ENCODE assay signal across 30 cellular contexts in the genomic region with DNA sequence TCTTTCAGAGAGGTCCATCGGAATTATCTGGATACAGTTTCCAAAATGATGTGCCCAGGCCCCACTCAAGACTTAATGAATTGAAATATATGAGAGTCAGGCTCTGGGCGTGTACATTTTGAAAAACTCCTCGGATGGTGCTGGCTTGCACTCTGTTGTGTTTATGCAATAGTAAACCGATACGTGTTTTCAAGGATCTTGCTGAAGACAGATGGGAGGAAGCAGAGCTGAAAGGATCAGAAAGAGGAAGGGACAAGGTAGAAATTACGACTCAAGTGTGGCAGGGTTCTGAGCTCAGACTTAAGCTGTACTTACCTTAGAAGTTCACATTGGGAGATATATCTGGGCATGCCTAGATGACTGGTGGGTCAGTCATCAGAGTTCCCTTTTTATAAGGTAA. TPM values are rescaled to one million over a fixed set of nuclear protein-coding genes. Genes with fewer than 3 reads are reported as not detected.
DNase-seq lines count a peak whose midpoint lies in the region; ATAC-seq, FAIRE-seq and TF ChIP-seq lines count a peak whose summit lies in the region.
"Had no signal": no experiment of that assay in that cellular context is flagged by ENCODE, and none has a peak within 500 bp of the region (broad histone marks: within the 10 kb centered on the region; RNA-seq: fewer than 3 reads in every experiment).

No MANE protein-coding gene starts in this region.

- peaks cover 10% of the 10 kb centered on the region for H3K4me1 Mint-ChIP-seq in CD14-positive monocyte
- H3K4me1 Mint-ChIP-seq: CD4-positive, alpha-beta memory T cell had no signal

- H3K36me3 ChIP-seq in mammary epithelial cell (ENCODE audit: insufficient read depth, low read length), result no peaks in the 10 kb centered on the region
- no peaks in the 10 kb centered on the region for H3K36me3 ChIP-seq in breast epithelium
- no peaks in the 10 kb centered on the region for H3K36me3 ChIP-seq in K562 (ENCODE audit: control insufficient read depth, insufficient read depth, low read length)

- H3K27ac ChIP-seq in mammary epithelial cell (ENCODE audit: insufficient read depth, low read depth, low read length), result no peak overlapping the region
- no peak overlapping the region for H3K27ac ChIP-seq in breast epithelium
- no peak overlapping the region for H3K27ac ChIP-seq in K562 (ENCODE audit: extremely low read depth, low read depth, low read length)
- H3K27ac ChIP-seq: SK-N-MC had no signal

- no peak overlapping the region for H3K27ac Mint-ChIP-seq in CD14-positive monocyte
- H3K27ac Mint-ChIP-seq: activated naive CD8-positive, alpha-beta T cell treated with anti-CD3 and anti-CD28 coated beads, Interleukin-2, amount 10 ng/mL, durations not matched to agents 7 days and 5 days; effector memory CD8-positive, alpha-beta T cell; T-helper 1 cell treated with Interleukin-12 subunit alpha and Interleukin-12 subunit beta and Interleukin-4 antibody, amounts not matched to agents 30 μg/mL and 1 μg/mL, for 36 hours had no signal

- DNase-seq in mammary epithelial cell, result no peak
- DNase-seq in breast epithelium (ENCODE audit: low spot score in 2 of 2), result no peak
- peak; percentile 56 to 83 for DNase-seq in NOMO-1 (lab: John Stamatoyannopoulos, UW; ENCODE audit: unreplicated experiment in 2 of 2)
- no peak for DNase-seq in K562 (ENCODE audit: extremely low read depth in 1 of 4, low spot score in 3 of 4)
- DNase-seq in iPS-NIHi7 (ENCODE audit: extremely low spot score), result no peak
- no peak for DNase-seq in NCI-H2081 (lab: John Stamatoyannopoulos, UW)
- no peak for DNase-seq in CD14-positive monocyte (ENCODE audit: low spot score)
- DNase-seq: activated CD4-positive, alpha-beta T cell treated with anti-CD3 and anti-CD28 coated beads, Interleukin-2, amount 50 U/mL, for 48 hours; activated CD4-positive, CD25-positive, alpha-beta regulatory T cell treated with anti-CD3 and anti-CD28 coated beads, Interleukin-2, amount 50 U/mL, for 72 hours; activated gamma-delta T cell treated with Interleukin-2 at 50 U/mL for 16 hours; activated naive CD8-positive, alpha-beta T cell treated with anti-CD3 and anti-CD28 coated beads, Interleukin-2, amount 10 ng/mL, durations not matched to agents 7 days and 5 days; activated T-cell treated with anti-CD3 and anti-CD28 coated beads, Interleukin-2, amount 50 U/mL, for 48 hours; CD4-positive, alpha-beta memory T cell; central memory CD4-positive, alpha-beta T cell; cortex of kidney; effector memory CD8-positive, alpha-beta T cell; EL; erythroblast; H7; islet precursor cell; NCI-H146; NCI-H510A; posterior cingulate gyrus; right cardiac atrium; RPMI8226; stimulated activated naive CD4-positive, alpha-beta T cell had no signal

- H3K4me1 ChIP-seq in mammary epithelial cell (ENCODE audit: insufficient read depth, low read length) (no peaks in the 10 kb centered on the region), breast epithelium (no peaks in the 10 kb centered on the region), K562 (replicated peaks in 1 of 2; ENCODE audit: control insufficient read depth in 2 of 2, insufficient read depth in 2 of 2, low read length in 2 of 2) (no peaks in the 10 kb centered on the region)

- H3K9ac ChIP-seq in mammary epithelial cell (ENCODE audit: insufficient read depth, low read length) (no peak overlapping the region), K562 (ENCODE audit: insufficient read depth in 1 of 2, low read depth in 2 of 2, low read length in 2 of 2) (no peak overlapping the region)

- H3K4me2 ChIP-seq in mammary epithelial cell (ENCODE audit: insufficient read depth, low read depth, low read length) (no peak overlapping the region), K562 (ENCODE audit: insufficient read depth, low read length) (no peak overlapping the region)
- H3K4me2 ChIP-seq: smooth muscle cell had no signal

- H3K9me3 Mint-ChIP-seq in CD14-positive monocyte, result no peaks in the 10 kb centered on the region
- H3K9me3 Mint-ChIP-seq: activated naive CD8-positive, alpha-beta T cell treated with anti-CD3 and anti-CD28 coated beads, Interleukin-2, amount 10 ng/mL, durations not matched to agents 7 days and 5 days; CD4-positive, alpha-beta memory T cell; effector memory CD8-positive, alpha-beta T cell; T-helper 1 cell treated with Interleukin-12 subunit alpha and Interleukin-12 subunit beta and Interleukin-4 antibody, amounts not matched to agents 30 μg/mL and 1 μg/mL, for 36 hours had no signal

- H3K9me1 ChIP-seq in K562 (ENCODE audit: control insufficient read depth, insufficient read depth, low read length), result no peaks in the 10 kb centered on the region

- H3K4me3 ChIP-seq in mammary epithelial cell (replicated peaks in 1 of 3; ENCODE audit: insufficient read depth in 1 of 3, low read depth in 2 of 3, low read length in 3 of 3) (no peak overlapping the region), breast epithelium (no peak overlapping the region), K562 (no peak overlapping the region)
- H3K4me3 ChIP-seq: SK-N-MC, smooth muscle cell had no signal

- no peak overlapping the region for H3K4me3 Mint-ChIP-seq in CD14-positive monocyte
- H3K4me3 Mint-ChIP-seq: activated naive CD8-positive, alpha-beta T cell treated with anti-CD3 and anti-CD28 coated beads, Interleukin-2, amount 10 ng/mL, durations not matched to agents 7 days and 5 days; CD4-positive, alpha-beta memory T cell; effector memory CD8-positive, alpha-beta T cell; T-helper 1 cell treated with Interleukin-12 subunit alpha and Interleukin-12 subunit beta and Interleukin-4 antibody, amounts not matched to agents 30 μg/mL and 1 μg/mL, for 36 hours had no signal

- H3K9me3 ChIP-seq in mammary epithelial cell (replicated peaks; ENCODE audit: insufficient read depth, low read length), result no peaks in the 10 kb centered on the region
- no peaks in the 10 kb centered on the region for H3K9me3 ChIP-seq in breast epithelium
- no peaks in the 10 kb centered on the region for H3K9me3 ChIP-seq in K562 (replicated peaks; ENCODE audit: control insufficient read depth, insufficient read depth, low read depth, low read length)

- no peak for FAIRE-seq in K562 (lab: Jason Lieb, UNC)
- FAIRE-seq: GM18507 had no signal

- TF ChIP-seq EP300 in K562 (IDR thresholded peaks at IDR 0.05; ENCODE audit: low read length), result no peak

- 95% methylated on average over 6 of the region's 6 CpGs for WGBS in mammary epithelial cell (ENCODE audit: low coverage, missing lambda C conversion rate)
- WGBS in K562 (ENCODE audit: insufficient coverage, low coverage, missing lambda C conversion rate), result 66% methylated on average over 6 of the region's 6 CpGs

- H3K79me2 ChIP-seq in mammary epithelial cell (ENCODE audit: insufficient read depth, low read length) (no peaks in the 10 kb centered on the region), K562 (ENCODE audit: control insufficient read depth, insufficient read depth, low read length) (no peaks in the 10 kb centered on the region)

- CTCF ChIA-PET in mammary epithelial cell (lab: Charles Lee; ENCODE audit: low non-redundant PET) (no interaction called here), K562 (lab: Yijun Ruan, JAX; ENCODE audit: low intra/inter-chr PET ratio) (no interaction called here)

- no TSS peak for BruUV-seq in mammary epithelial cell (replicated peaks; lab: Mats Ljungman, UMichigan)
- BruUV-seq in K562 (replicated peaks; lab: Mats Ljungman, UMichigan), result no TSS peak

- ATAC-seq in K562, result no peak
- ATAC-seq: effector memory CD8-positive, alpha-beta T cell; right cardiac atrium had no signal

- H4K20me1 ChIP-seq in mammary epithelial cell (ENCODE audit: insufficient read depth, low read length) (no peaks in the 10 kb centered on the region), K562 (replicated peaks; ENCODE audit: control insufficient read depth, insufficient read depth, low read length) (no peaks in the 10 kb centered on the region)

- dilution Hi-C loops in mammary epithelial cell (cut with HindIII; ENCODE audit: low sequenced_read_pairs), result no loop called here

- no peaks in the 10 kb centered on the region for H3K27me3 ChIP-seq in mammary epithelial cell (ENCODE audit: insufficient read depth, low read length)
- H3K27me3 ChIP-seq in breast epithelium, result no peaks in the 10 kb centered on the region
- no peaks in the 10 kb centered on the region for H3K27me3 ChIP-seq in K562 (ENCODE audit: control insufficient read depth in 2 of 2, insufficient read depth in 2 of 2, low read length in 2 of 2)

- peaks cover 0 to 1% (median 0%) of the 10 kb centered on the region in 3 donors for H3K27me3 Mint-ChIP-seq in CD14-positive monocyte (ENCODE audit: low read depth in 3 of 3)

- TF ChIP-seq CTCF in mammary epithelial cell (conservative IDR thresholded peaks at IDR 0.05 in 1 of 2, IDR thresholded peaks at IDR 0.05 in 1 of 2; ENCODE audit: extremely low read depth in 1 of 2, insufficient read depth in 1 of 2, low read depth in 1 of 2, low read length in 2 of 2) (no peak), breast epithelium (IDR thresholded peaks at IDR 0.05) (no peak), K562 (IDR thresholded peaks at IDR 0.05 in 2 of 3, conservative IDR thresholded peaks at IDR 0.05 in 1 of 3; ENCODE audit: insufficient read depth in 2 of 3, low read depth in 1 of 3, low read length in 3 of 3) (no peak), CD14-positive monocyte (IDR thresholded peaks at IDR 0.05) (no peak)

- POLR2A ChIA-PET in K562 (lab: Yijun Ruan, JAX), result interaction anchor here (1.2 to 2.2 kb wide), 3 partner anchors 13 to 173 kb away, joined by 3 to 9 read pairs (median 3); no protein-coding TSS in a partner anchor

- H2AFZ ChIP-seq in mammary epithelial cell (ENCODE audit: low read depth, low read length) (peak overlapping the region; percentile 21), K562 (ENCODE audit: low read depth, low read length) (no peak overlapping the region)

- intact Hi-C loops in mammary epithelial cell (cut with micrococcal nuclease) (no loop called here), breast epithelium (cut with DNase I; ENCODE audit: low total_unique reads) (no loop called here), K562 (cut with micrococcal nuclease) (no loop called here), CD14-positive monocyte (cut with micrococcal nuclease) (no loop called here)

- TF ChIP-seq POLR2A in breast epithelium (IDR thresholded peaks at IDR 0.05), result no peak
- no peak for TF ChIP-seq POLR2A in K562 (conservative IDR thresholded peaks at IDR 0.05)

- H3K36me3 Mint-ChIP-seq in CD14-positive monocyte, result no peaks in the 10 kb centered on the region
- H3K36me3 Mint-ChIP-seq: activated naive CD8-positive, alpha-beta T cell treated with anti-CD3 and anti-CD28 coated beads, Interleukin-2, amount 10 ng/mL, durations not matched to agents 7 days and 5 days; CD4-positive, alpha-beta memory T cell had no signal

- in situ Hi-C loops in mammary epithelial cell (cut with MboI; ENCODE audit: low sequenced_read_pairs in 2 of 2), result no loop called here
- in situ Hi-C loops in K562 (cut with MboI), result no loop called here

- TF ChIP-seq RAD21 in K562 (CRISPR knock-in tag; conservative IDR thresholded peaks at IDR 0.05 in 1 of 2, IDR thresholded peaks at IDR 0.05 in 1 of 2), result no peak

RNA-seq across cellular contexts. Expression of a gene that starts 13.7 kb away (rescaled TPM):
- total RNA-seq in mammary epithelial cell (100 to 1,000 TPM in 1 of 2 donors, 10 to 100 TPM in 1; 80.3 to 124 TPM), breast epithelium (100 to 1,000 TPM; 263 to 444 (median 334) TPM), K562 (2014; rRNA removed) (23.2 and 34.7 TPM in 2 replicates), K562 (2014; rRNA removed; fragmentation: Illumina TruSeq; extraction: Trizol) (43.9 and 52.4 TPM in 2 replicates), K562 (2015; rRNA removed; fragmentation: Illumina TruSeq; extraction: Trizol) (54.4 and 58.1 TPM in 2 replicates), K562 (2021) (56.7 and 56.9 TPM in 2 replicates)
- polyA plus RNA-seq in mammary epithelial cell (71.7 TPM), K562 (2011; rRNA removed) (62.6 and 140 TPM in 2 replicates), K562 (2014; fragmentation: Illumina TruSeq; extraction: Trizol) (46.9 and 49.4 TPM in 2 replicates), K562 (2014; fragmentation: Nextera tagmentation; extraction: Ambion mirVana) (10 to 100 TPM; 24.6 to 35.8 TPM), K562 (2014; rRNA removed) (33.5 and 43.0 TPM in 2 replicates), CD14-positive monocyte (10 to 100 TPM; 63.8 to 66.9 TPM)
- 41.9 TPM for polyA minus RNA-seq in mammary epithelial cell
- 57.6 and 69.2 TPM in 2 replicates for total RNA-seq in K562 (2011; cell fraction: chromatin; rRNA removed; ENCODE audit: low replicate concordance)
- total RNA-seq in K562 (2011; cell fraction: nucleolus; rRNA removed), result 86.6 and 95.4 TPM in 2 replicates
- total RNA-seq in K562 (2011; cell fraction: nucleoplasm; rRNA removed), result 109 and 133 TPM in 2 replicates
- 46.5 and 61.5 TPM in 2 replicates for polyA plus RNA-seq in K562 (2011; cell fraction: cytosol; rRNA removed)
- 15.3 and 22.4 TPM in 2 replicates for polyA plus RNA-seq in K562 (2011; cell fraction: nucleus; rRNA removed)
- 27.0 and 42.0 TPM in 2 replicates for polyA plus RNA-seq in K562 (2012)
- 40.2 and 82.5 TPM in 2 replicates for polyA minus RNA-seq in K562 (2011; rRNA and poly(A)+ RNA removed)
- 37.9 and 62.8 TPM in 2 replicates for polyA minus RNA-seq in K562 (2011; cell fraction: cytosol; rRNA and poly(A)+ RNA removed)
- polyA minus RNA-seq in K562 (2011; cell fraction: nucleus; rRNA and poly(A)+ RNA removed), result 11.0 and 11.8 TPM in 2 replicates

Comparison
In these comparisons a context has a peak if more than half of its experiments do, and no peak if none do; other contexts are left out.
1. DNase-seq: peak in NOMO-1 (2 of 2); none in mammary epithelial cell (single experiment), breast epithelium (0 of 2), K562 (0 of 4), iPS-NIHi7 (single experiment), NCI-H2081 (0 of 2) and CD14-positive monocyte (single experiment).